In genomic region chr9:38107811-38108304, GRCh38 we compare ENCODE assay signal across 1 cellular context.
TF ChIP-seq lines count a peak whose summit lies in the region.

No MANE protein-coding gene starts in this region.

TF ChIP-seq in GM12878, 131 proteins besides CTCF, POLR2A, EP300 and RAD21 (continued from another document):
- peak; percentile 86 for TF ChIP-seq ZNF592 (IDR thresholded peaks at IDR 0.05)
- no peak for TF ChIP-seq CHD4 (IDR thresholded peaks at IDR 0.05)
- TF ChIP-seq CHD2 (IDR thresholded peaks at IDR 0.05; ENCODE audit: borderline replicate concordance, low read depth, low read length), result no peak
- TF ChIP-seq IRF5 (IDR thresholded peaks at IDR 0.05; ENCODE audit: borderline replicate concordance), result no peak
- TF ChIP-seq ZNF687 (IDR thresholded peaks at IDR 0.05), result peak; percentile 91
- no peak for TF ChIP-seq ZNF274 (IDR thresholded peaks at IDR 0.05; ENCODE audit: insufficient read depth, insufficient read length)
- no peak for TF ChIP-seq TAF1 (IDR thresholded peaks at IDR 0.05; ENCODE audit: borderline replicate concordance, low read depth, low read length)
- no peak for TF ChIP-seq PAX8 (IDR thresholded peaks at IDR 0.05)
- TF ChIP-seq MYC (IDR thresholded peaks at IDR 0.05; ENCODE audit: insufficient read depth, insufficient read length, insufficient replicate concordance, low read length, severe bottlenecking), result no peak
- TF ChIP-seq HCFC1 (IDR thresholded peaks at IDR 0.05; ENCODE audit: low read length), result no peak
- no peak for TF ChIP-seq RFX5 (IDR thresholded peaks at IDR 0.05; ENCODE audit: low read depth, low read length)
- no peak for TF ChIP-seq YBX1 (IDR thresholded peaks at IDR 0.05)
- TF ChIP-seq E2F4 (IDR thresholded peaks at IDR 0.05; ENCODE audit: low read depth, low read length), result no peak
- TF ChIP-seq CBFB (IDR thresholded peaks at IDR 0.05; ENCODE audit: low read depth), result no peak
- no peak for TF ChIP-seq E2F8 (IDR thresholded peaks at IDR 0.05; ENCODE audit: low read depth, partially characterized antibody)
- TF ChIP-seq CHD1 (IDR thresholded peaks at IDR 0.05; ENCODE audit: low read depth, low read length), result no peak
- no peak for TF ChIP-seq SP1 (IDR thresholded peaks at IDR 0.05; ENCODE audit: low read depth, low read length)
- TF ChIP-seq CREB1 (IDR thresholded peaks at IDR 0.05; ENCODE audit: low read depth), result no peak
